13 cellular contexts compared by ENCODE assay signal in genomic region chr6:14630136-14630535, GRCh38.
DNase-seq lines count a peak whose midpoint lies in the region; TF ChIP-seq lines count a peak whose summit lies in the region.
"Had no signal": no experiment of that assay in that cellular context is flagged by ENCODE, and none has a peak within 500 bp of the region (broad histone marks: within the 10 kb centered on the region; RNA-seq: fewer than 3 reads in every experiment).

No MANE protein-coding gene starts in this region.

- 65% methylated on average over 9 of the region's 9 CpGs for WGBS in hepatocyte (ENCODE audit: low lambda C conversion rate, missing lambda C conversion rate)
- 40% methylated on average over 9 of the region's 9 CpGs for WGBS in SK-N-SH (ENCODE audit: low lambda C conversion rate)

- no peaks in the 10 kb centered on the region for H3K27me3 ChIP-seq in WERI-Rb-1 (ENCODE audit: insufficient read depth, low read depth, severe bottlenecking)
- H3K27me3 ChIP-seq in hepatocyte: no peaks in the 10 kb centered on the region
- H3K27me3 ChIP-seq in SK-N-SH (ENCODE audit: insufficient read depth): no peaks in the 10 kb centered on the region

- H3K4me3 ChIP-seq in WERI-Rb-1 (ENCODE audit: low read depth, low read length) (peak overlapping the region; percentile 7), hepatocyte (no peak overlapping the region), SK-N-SH (ENCODE audit: low read depth in 2 of 2, low read length in 1 of 2) (no peak overlapping the region)
- H3K4me3 ChIP-seq: HAP-1 had no signal

- CTCF ChIA-PET in SK-N-SH (lab: Yijun Ruan, JAX): no interaction called here

- POLR2A ChIA-PET in SK-N-SH (lab: Yijun Ruan, JAX): no interaction called here

- no peak overlapping the region for H3K4me2 ChIP-seq in hepatocyte
- no peak overlapping the region for H3K4me2 ChIP-seq in SK-N-SH

- no peak for TF ChIP-seq CTCF in WERI-Rb-1 (IDR thresholded peaks at IDR 0.05; ENCODE audit: low read depth, low read length)
- TF ChIP-seq CTCF in hepatocyte (IDR thresholded peaks at IDR 0.05; ENCODE audit: poor library complexity): no peak
- TF ChIP-seq CTCF in SK-N-SH (IDR thresholded peaks at IDR 0.05): no peak

- H4K20me1 ChIP-seq in hepatocyte (ENCODE audit: insufficient read depth, poor library complexity, severe bottlenecking) (no peaks in the 10 kb centered on the region), SK-N-SH (ENCODE audit: insufficient read depth) (no peaks in the 10 kb centered on the region)

- H3K79me2 ChIP-seq in hepatocyte (no peaks in the 10 kb centered on the region), SK-N-SH (ENCODE audit: insufficient read depth) (no peaks in the 10 kb centered on the region)

- H3K4me1 ChIP-seq in hepatocyte (ENCODE audit: insufficient read depth): no peaks in the 10 kb centered on the region
- peaks cover 0 to 2% of the 10 kb centered on the region in 2 experiments; a peak in 1 of 4 replicates for H3K4me1 ChIP-seq in SK-N-SH (ENCODE audit: control insufficient read depth in 1 of 2, insufficient read depth in 2 of 2, low read depth in 1 of 2, low read length in 1 of 2)
- H3K4me1 ChIP-seq: HAP-1 had no signal

- peaks cover 4% of the 10 kb centered on the region for H3K9me3 ChIP-seq in WERI-Rb-1 (ENCODE audit: severe bottlenecking)
- H3K9me3 ChIP-seq in hepatocyte (ENCODE audit: low read depth): no peaks in the 10 kb centered on the region
- H3K9me3 ChIP-seq in SK-N-SH: no peaks in the 10 kb centered on the region
- H3K9me3 ChIP-seq: HAP-1 had no signal

- DNase-seq in NCI-H524 treated with DMSO at 0.1 percent for 48 hours (lab: John Stamatoyannopoulos, UW) (peak; percentile 26), WERI-Rb-1 (peak; percentile 88), left kidney (ENCODE audit: low read depth, low spot score) (peak; percentile 46), renal cortical epithelial cell (ENCODE audit: low read depth) (peak; percentile 11), hepatocyte (ENCODE audit: low spot score) (no peak), GOT3 (lab: John Stamatoyannopoulos, UW) (no peak), SK-N-SH (no peak)
- DNase-seq: C1 segment of cervical spinal cord; Calu3; CD4-positive, alpha-beta T cell; DMS79 had no signal

- TF ChIP-seq RAD21 in SK-N-SH (IDR thresholded peaks at IDR 0.05; ENCODE audit: low read length): no peak

- H3K9ac ChIP-seq in SK-N-SH: no peak overlapping the region

- TF ChIP-seq EP300 in SK-N-SH (IDR thresholded peaks at IDR 0.05; ENCODE audit: borderline replicate concordance in 1 of 2, low read depth in 1 of 2, low read length in 1 of 2): no peak

- no peaks in the 10 kb centered on the region for H3F3A ChIP-seq in SK-N-SH (replicated peaks; ENCODE audit: insufficient read depth)

- H3K36me3 ChIP-seq in WERI-Rb-1 (no peaks in the 10 kb centered on the region), hepatocyte (replicated peaks; ENCODE audit: insufficient read depth, low read depth) (no peaks in the 10 kb centered on the region), SK-N-SH (replicated peaks in 1 of 2; ENCODE audit: control insufficient read depth in 1 of 2, insufficient read depth in 2 of 2, low read length in 1 of 2) (no peaks in the 10 kb centered on the region)
- H3K36me3 ChIP-seq: HAP-1 had no signal

- H2AFZ ChIP-seq in hepatocyte (no peak overlapping the region), SK-N-SH (ENCODE audit: low read depth) (no peak overlapping the region)

- H3K9me2 ChIP-seq in hepatocyte (replicated peaks; ENCODE audit: insufficient read depth): no peaks in the 10 kb centered on the region
- no peaks in the 10 kb centered on the region for H3K9me2 ChIP-seq in SK-N-SH

- H3K27ac ChIP-seq in WERI-Rb-1 (peak overlapping the region; percentile 67), hepatocyte (no peak overlapping the region), SK-N-SH (ENCODE audit: low read depth in 2 of 2, low read length in 1 of 2) (no peak overlapping the region)
- H3K27ac ChIP-seq: HL-60 had no signal

TF ChIP-seq in SK-N-SH, 30 proteins besides CTCF, POLR2A, EP300 and RAD21:
- TF ChIP-seq MXI1 (IDR thresholded peaks at IDR 0.05; ENCODE audit: low read depth, low read length) (no peak), TAF1 (IDR thresholded peaks at IDR 0.05; ENCODE audit: borderline replicate concordance, low read depth, low read length) (no peak), TEAD4 (IDR thresholded peaks at IDR 0.05; ENCODE audit: borderline replicate concordance, insufficient read depth) (no peak), TCF12 (IDR thresholded peaks at IDR 0.05) (no peak), ELF1 (IDR thresholded peaks at IDR 0.05) (no peak), FOXJ3 (CRISPR knock-in tag; IDR thresholded peaks at IDR 0.05) (no peak), SIN3A (IDR thresholded peaks at IDR 0.05; ENCODE audit: borderline replicate concordance, low read depth, low read length) (no peak), RCOR1 (IDR thresholded peaks at IDR 0.05; ENCODE audit: low read length) (no peak), RFX5 (IDR thresholded peaks at IDR 0.05; ENCODE audit: low read length) (no peak)

Comparison
In these comparisons a context has a peak if more than half of its experiments do, and no peak if none do; other contexts are left out.
1. DNase-seq: peak in NCI-H524 treated with DMSO at 0.1 percent for 48 hours (single experiment), WERI-Rb-1 (single experiment), left kidney (single experiment) and renal cortical epithelial cell (single experiment); none in hepatocyte (single experiment), GOT3 (single experiment) and SK-N-SH (single experiment).